ENCODE assay signal across 1 cellular context in the genomic region with DNA sequence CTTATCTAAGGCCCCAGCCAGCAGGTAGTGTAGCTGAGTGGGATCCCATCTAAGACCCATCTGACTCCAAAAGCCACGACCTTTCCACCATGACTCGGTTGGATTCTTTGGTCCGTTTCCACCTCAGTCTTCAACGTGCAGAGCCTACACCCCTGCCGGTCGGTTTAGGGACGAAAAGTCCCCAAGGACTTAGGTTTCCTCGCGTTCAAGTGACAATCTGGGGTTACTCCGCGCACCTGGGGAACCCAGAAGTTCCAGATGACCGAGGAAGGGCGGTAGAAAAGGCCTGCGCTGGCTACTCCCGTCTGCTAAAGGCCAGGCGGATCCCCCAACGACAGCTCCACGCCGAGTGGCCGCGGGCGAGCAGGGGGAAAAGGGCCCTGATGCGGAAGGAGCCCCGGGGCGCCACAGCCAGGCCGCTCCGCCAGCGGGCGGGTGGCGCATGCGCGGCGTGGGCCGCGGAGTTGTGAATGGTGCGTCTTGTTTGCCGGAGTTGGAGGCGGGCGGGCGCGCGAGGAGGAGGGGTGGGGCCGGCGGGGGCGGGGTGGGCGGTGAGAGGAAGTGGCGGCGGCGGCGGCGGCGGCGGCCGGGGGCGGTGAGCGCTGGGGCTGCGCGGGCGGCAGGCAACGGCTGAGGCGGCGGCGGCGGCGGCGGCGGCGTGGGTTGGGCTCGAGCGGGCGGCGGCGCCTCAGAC.
TF ChIP-seq lines count a peak whose summit lies in the region.

A gene (plus strand): TSS at position 595 of the 694 bp plus-strand sequence. CDS start 259 bp downstream, outside the sequence.

TF ChIP-seq in K562, 482 proteins besides CTCF, POLR2A, EP300 and RAD21 (continued from another document and continues in another):
- TF ChIP-seq, protein P1, sequence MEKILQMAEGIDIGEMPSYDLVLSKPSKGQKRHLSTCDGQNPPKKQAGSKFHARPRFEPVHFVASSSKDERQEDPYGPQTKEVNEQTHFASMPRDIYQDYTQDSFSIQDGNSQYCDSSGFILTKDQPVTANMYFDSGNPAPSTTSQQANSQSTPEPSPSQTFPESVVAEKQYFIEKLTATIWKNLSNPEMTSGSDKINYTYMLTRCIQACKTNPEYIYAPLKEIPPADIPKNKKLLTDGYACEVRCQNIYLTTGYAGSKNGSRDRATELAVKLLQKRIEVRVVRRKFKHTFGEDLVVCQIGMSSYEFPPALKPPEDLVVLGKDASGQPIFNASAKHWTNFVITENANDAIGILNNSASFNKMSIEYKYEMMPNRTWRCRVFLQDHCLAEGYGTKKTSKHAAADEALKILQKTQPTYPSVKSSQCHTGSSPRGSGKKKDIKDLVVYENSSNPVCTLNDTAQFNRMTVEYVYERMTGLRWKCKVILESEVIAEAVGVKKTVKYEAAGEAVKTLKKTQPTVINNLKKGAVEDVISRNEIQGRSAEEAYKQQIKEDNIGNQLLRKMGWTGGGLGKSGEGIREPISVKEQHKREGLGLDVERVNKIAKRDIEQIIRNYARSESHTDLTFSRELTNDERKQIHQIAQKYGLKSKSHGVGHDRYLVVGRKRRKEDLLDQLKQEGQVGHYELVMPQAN (IDR thresholded peaks at IDR 0.05; ENCODE audit: borderline replicate concordance): peak; percentile 20; the same call in 1 of the 2 replicates
- TF ChIP-seq ZNF184 (CRISPR knock-in tag; IDR thresholded peaks at IDR 0.05) (no peak), SNRNP70 (optimal IDR thresholded peaks at IDR 0.05; ENCODE audit: low read depth, low read length) (no peak), SREBF2 (CRISPR knock-in tag; IDR thresholded peaks at IDR 0.05) (no peak), SMARCA5 (IDR thresholded peaks at IDR 0.05) (no peak), NCOA6 (IDR thresholded peaks at IDR 0.05) (no peak), L3MBTL2 (IDR thresholded peaks at IDR 0.05) (peak; percentile 81), DDX20 (tag; IDR thresholded peaks at IDR 0.05; ENCODE audit: low read depth) (no peak), SUPT5H (IDR thresholded peaks at IDR 0.05) (peak; percentile 97), PRMT5 (CRISPR knock-in tag; IDR thresholded peaks at IDR 0.05) (no peak), MCM3 (IDR thresholded peaks at IDR 0.05) (no peak), ZNF311 (CRISPR knock-in tag; IDR thresholded peaks at IDR 0.05) (no peak), E2F3 (CRISPR knock-in tag; IDR thresholded peaks at IDR 0.05) (no peak; the same call in 1 of the 2 replicates), ZNF274 (IDR thresholded peaks at IDR 0.05; ENCODE audit: borderline replicate concordance, low read depth, low read length) (no peak), DACH1 (IDR thresholded peaks at IDR 0.05; ENCODE audit: partially characterized antibody) (no peak), MTA3 (IDR thresholded peaks at IDR 0.05; ENCODE audit: borderline replicate concordance) (peak; percentile 67; the same call in 1 of the 2 replicates), ERF (CRISPR knock-in tag; IDR thresholded peaks at IDR 0.05) (peak; percentile 80; the same call in 1 of the 2 replicates), GABPB2 (CRISPR knock-in tag; conservative IDR thresholded peaks at IDR 0.05) (no peak), SMAD3 (CRISPR knock-in tag; conservative IDR thresholded peaks at IDR 0.05) (peak; percentile 59; the same call in 1 of the 2 replicates), HNRNPLL (IDR thresholded peaks at IDR 0.05; ENCODE audit: low read depth, low read length, poor library complexity, severe bottlenecking) (peak; percentile 24), ZNF282 (CRISPR knock-in tag; IDR thresholded peaks at IDR 0.05) (no peak), MYBL2 (IDR thresholded peaks at IDR 0.05; ENCODE audit: low read depth) (no peak), MYBL2 (CRISPR knock-in tag; IDR thresholded peaks at IDR 0.05; ENCODE audit: borderline replicate concordance) (no peak), HLTF (IDR thresholded peaks at IDR 0.05) (no peak), TAL1 (IDR thresholded peaks at IDR 0.05) (peak; percentile 25), POLR2AphosphoS2 (IDR thresholded peaks at IDR 0.05; ENCODE audit: low read length) (peak; percentile 59; the same call in 1 of the 2 replicates), ZNF224 (CRISPR knock-in tag; IDR thresholded peaks at IDR 0.05) (no peak), JUND (IDR thresholded peaks at IDR 0.05; ENCODE audit: borderline replicate concordance, low read depth, low read length) (0 out of 2 replicates have a peak, but pooled peaks have one; percentile 18), JUND (tag; IDR thresholded peaks at IDR 0.05; ENCODE audit: borderline replicate concordance, low read depth, low read length) (no peak), MYNN (IDR thresholded peaks at IDR 0.05) (no peak), MYNN (CRISPR knock-in tag; IDR thresholded peaks at IDR 0.05) (no peak), ZNF75A (CRISPR knock-in tag; IDR thresholded peaks at IDR 0.05) (no peak), KLF10 (CRISPR knock-in tag; IDR thresholded peaks at IDR 0.05) (no peak), ZC3H4 (CRISPR knock-in tag; IDR thresholded peaks at IDR 0.05; ENCODE audit: borderline replicate concordance) (0 out of 2 replicates have a peak, but pooled peaks have one; percentile 22), NRF1 (conservative IDR thresholded peaks at IDR 0.05 in 1 of 2, IDR thresholded peaks at IDR 0.05 in 1 of 2) (peak; percentile 95 to 96), GATAD2A (IDR thresholded peaks at IDR 0.05) (peak; percentile 82; the same call in 1 of the 2 replicates), TGIF2 (CRISPR knock-in tag; IDR thresholded peaks at IDR 0.05) (no peak), HDAC1 (IDR thresholded peaks at IDR 0.05) (peak in 1 of 2 experiments; percentile 61; a peak in 1 of 4 replicates)
- TF ChIP-seq, protein P2, sequence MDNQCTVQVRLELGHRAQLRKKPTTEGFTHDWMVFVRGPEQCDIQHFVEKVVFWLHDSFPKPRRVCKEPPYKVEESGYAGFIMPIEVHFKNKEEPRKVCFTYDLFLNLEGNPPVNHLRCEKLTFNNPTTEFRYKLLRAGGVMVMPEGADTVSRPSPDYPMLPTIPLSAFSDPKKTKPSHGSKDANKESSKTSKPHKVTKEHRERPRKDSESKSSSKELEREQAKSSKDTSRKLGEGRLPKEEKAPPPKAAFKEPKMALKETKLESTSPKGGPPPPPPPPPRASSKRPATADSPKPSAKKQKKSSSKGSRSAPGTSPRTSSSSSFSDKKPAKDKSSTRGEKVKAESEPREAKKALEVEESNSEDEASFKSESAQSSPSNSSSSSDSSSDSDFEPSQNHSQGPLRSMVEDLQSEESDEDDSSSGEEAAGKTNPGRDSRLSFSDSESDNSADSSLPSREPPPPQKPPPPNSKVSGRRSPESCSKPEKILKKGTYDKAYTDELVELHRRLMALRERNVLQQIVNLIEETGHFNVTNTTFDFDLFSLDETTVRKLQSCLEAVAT (IDR thresholded peaks at IDR 0.05): peak in 1 of 2 experiments; percentile 70; a peak in 1 of 4 replicates
- TF ChIP-seq, protein P3, sequence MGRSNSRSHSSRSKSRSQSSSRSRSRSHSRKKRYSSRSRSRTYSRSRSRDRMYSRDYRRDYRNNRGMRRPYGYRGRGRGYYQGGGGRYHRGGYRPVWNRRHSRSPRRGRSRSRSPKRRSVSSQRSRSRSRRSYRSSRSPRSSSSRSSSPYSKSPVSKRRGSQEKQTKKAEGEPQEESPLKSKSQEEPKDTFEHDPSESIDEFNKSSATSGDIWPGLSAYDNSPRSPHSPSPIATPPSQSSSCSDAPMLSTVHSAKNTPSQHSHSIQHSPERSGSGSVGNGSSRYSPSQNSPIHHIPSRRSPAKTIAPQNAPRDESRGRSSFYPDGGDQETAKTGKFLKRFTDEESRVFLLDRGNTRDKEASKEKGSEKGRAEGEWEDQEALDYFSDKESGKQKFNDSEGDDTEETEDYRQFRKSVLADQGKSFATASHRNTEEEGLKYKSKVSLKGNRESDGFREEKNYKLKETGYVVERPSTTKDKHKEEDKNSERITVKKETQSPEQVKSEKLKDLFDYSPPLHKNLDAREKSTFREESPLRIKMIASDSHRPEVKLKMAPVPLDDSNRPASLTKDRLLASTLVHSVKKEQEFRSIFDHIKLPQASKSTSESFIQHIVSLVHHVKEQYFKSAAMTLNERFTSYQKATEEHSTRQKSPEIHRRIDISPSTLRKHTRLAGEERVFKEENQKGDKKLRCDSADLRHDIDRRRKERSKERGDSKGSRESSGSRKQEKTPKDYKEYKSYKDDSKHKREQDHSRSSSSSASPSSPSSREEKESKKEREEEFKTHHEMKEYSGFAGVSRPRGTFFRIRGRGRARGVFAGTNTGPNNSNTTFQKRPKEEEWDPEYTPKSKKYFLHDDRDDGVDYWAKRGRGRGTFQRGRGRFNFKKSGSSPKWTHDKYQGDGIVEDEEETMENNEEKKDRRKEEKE (IDR thresholded peaks at IDR 0.05; ENCODE audit: borderline replicate concordance in 1 of 2, control insufficient read depth in 1 of 2, low read depth in 2 of 2, low read length in 1 of 2): no peak
- TF ChIP-seq, protein P4, sequence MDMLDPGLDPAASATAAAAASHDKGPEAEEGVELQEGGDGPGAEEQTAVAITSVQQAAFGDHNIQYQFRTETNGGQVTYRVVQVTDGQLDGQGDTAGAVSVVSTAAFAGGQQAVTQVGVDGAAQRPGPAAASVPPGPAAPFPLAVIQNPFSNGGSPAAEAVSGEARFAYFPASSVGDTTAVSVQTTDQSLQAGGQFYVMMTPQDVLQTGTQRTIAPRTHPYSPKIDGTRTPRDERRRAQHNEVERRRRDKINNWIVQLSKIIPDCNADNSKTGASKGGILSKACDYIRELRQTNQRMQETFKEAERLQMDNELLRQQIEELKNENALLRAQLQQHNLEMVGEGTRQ (CRISPR knock-in tag; IDR thresholded peaks at IDR 0.05): no peak
- TF ChIP-seq, protein P5, sequence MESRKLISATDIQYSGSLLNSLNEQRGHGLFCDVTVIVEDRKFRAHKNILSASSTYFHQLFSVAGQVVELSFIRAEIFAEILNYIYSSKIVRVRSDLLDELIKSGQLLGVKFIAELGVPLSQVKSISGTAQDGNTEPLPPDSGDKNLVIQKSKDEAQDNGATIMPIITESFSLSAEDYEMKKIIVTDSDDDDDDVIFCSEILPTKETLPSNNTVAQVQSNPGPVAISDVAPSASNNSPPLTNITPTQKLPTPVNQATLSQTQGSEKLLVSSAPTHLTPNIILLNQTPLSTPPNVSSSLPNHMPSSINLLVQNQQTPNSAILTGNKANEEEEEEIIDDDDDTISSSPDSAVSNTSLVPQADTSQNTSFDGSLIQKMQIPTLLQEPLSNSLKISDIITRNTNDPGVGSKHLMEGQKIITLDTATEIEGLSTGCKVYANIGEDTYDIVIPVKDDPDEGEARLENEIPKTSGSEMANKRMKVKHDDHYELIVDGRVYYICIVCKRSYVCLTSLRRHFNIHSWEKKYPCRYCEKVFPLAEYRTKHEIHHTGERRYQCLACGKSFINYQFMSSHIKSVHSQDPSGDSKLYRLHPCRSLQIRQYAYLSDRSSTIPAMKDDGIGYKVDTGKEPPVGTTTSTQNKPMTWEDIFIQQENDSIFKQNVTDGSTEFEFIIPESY (CRISPR knock-in tag; IDR thresholded peaks at IDR 0.05): peak; percentile 79
- TF ChIP-seq, protein P6, sequence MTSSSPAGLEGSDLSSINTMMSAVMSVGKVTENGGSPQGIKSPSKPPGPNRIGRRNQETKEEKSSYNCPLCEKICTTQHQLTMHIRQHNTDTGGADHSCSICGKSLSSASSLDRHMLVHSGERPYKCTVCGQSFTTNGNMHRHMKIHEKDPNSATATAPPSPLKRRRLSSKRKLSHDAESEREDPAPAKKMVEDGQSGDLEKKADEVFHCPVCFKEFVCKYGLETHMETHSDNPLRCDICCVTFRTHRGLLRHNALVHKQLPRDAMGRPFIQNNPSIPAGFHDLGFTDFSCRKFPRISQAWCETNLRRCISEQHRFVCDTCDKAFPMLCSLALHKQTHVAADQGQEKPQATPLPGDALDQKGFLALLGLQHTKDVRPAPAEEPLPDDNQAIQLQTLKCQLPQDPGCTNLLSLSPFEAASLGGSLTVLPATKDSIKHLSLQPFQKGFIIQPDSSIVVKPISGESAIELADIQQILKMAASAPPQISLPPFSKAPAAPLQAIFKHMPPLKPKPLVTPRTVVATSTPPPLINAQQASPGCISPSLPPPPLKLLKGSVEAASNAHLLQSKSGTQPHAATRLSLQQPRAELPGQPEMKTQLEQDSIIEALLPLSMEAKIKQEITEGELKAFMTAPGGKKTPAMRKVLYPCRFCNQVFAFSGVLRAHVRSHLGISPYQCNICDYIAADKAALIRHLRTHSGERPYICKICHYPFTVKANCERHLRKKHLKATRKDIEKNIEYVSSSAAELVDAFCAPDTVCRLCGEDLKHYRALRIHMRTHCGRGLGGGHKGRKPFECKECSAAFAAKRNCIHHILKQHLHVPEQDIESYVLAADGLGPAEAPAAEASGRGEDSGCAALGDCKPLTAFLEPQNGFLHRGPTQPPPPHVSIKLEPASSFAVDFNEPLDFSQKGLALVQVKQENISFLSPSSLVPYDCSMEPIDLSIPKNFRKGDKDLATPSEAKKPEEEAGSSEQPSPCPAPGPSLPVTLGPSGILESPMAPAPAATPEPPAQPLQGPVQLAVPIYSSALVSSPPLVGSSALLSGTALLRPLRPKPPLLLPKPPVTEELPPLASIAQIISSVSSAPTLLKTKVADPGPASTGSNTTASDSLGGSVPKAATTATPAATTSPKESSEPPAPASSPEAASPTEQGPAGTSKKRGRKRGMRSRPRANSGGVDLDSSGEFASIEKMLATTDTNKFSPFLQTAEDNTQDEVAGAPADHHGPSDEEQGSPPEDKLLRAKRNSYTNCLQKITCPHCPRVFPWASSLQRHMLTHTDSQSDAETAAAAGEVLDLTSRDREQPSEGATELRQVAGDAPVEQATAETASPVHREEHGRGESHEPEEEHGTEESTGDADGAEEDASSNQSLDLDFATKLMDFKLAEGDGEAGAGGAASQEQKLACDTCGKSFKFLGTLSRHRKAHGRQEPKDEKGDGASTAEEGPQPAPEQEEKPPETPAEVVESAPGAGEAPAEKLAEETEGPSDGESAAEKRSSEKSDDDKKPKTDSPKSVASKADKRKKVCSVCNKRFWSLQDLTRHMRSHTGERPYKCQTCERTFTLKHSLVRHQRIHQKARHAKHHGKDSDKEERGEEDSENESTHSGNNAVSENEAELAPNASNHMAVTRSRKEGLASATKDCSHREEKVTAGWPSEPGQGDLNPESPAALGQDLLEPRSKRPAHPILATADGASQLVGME (CRISPR knock-in tag; IDR thresholded peaks at IDR 0.05): peak; percentile 93
- TF ChIP-seq, protein P7, sequence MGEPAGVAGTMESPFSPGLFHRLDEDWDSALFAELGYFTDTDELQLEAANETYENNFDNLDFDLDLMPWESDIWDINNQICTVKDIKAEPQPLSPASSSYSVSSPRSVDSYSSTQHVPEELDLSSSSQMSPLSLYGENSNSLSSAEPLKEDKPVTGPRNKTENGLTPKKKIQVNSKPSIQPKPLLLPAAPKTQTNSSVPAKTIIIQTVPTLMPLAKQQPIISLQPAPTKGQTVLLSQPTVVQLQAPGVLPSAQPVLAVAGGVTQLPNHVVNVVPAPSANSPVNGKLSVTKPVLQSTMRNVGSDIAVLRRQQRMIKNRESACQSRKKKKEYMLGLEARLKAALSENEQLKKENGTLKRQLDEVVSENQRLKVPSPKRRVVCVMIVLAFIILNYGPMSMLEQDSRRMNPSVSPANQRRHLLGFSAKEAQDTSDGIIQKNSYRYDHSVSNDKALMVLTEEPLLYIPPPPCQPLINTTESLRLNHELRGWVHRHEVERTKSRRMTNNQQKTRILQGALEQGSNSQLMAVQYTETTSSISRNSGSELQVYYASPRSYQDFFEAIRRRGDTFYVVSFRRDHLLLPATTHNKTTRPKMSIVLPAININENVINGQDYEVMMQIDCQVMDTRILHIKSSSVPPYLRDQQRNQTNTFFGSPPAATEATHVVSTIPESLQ (CRISPR knock-in tag; IDR thresholded peaks at IDR 0.05): no peak
- TF ChIP-seq, protein P8, sequence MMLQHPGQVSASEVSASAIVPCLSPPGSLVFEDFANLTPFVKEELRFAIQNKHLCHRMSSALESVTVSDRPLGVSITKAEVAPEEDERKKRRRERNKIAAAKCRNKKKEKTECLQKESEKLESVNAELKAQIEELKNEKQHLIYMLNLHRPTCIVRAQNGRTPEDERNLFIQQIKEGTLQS (IDR thresholded peaks at IDR 0.05): no peak
- TF ChIP-seq, protein P8 (CRISPR knock-in tag; conservative IDR thresholded peaks at IDR 0.05): peak; percentile 81
